ENCODE assay signal across 23 cellular contexts in the genomic region with DNA sequence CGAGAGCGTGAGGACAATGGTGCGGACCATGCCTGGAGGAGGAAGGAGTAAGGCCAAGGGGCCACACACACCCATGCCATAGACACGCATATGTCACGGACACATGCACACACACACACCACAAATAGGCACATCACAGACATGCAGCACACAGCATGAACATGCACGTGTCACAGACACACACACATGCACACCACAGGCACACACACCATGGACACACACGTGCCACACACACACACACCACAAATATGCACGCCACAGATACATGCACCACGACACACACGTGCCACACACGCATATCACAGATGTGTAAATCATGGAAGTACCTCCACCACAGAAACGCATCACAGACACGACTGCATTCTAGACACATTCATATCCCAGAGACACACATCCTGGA. TPM values are rescaled to one million over a fixed set of nuclear protein-coding genes. Genes with fewer than 3 reads are reported as not detected.
A peak's percentile ranks its signal among the peaks of the same experiment; 100 is the strongest.
DNase-seq lines count a peak whose midpoint lies in the region; ATAC-seq, FAIRE-seq and TF ChIP-seq lines count a peak whose summit lies in the region.
"Had no signal": no experiment of that assay in that cellular context is flagged by ENCODE, and none has a peak within 500 bp of the region (broad histone marks: within the 10 kb centered on the region; RNA-seq: fewer than 3 reads in every experiment).

No MANE protein-coding gene starts in this region.

- no peaks in the 10 kb centered on the region for H3K4me1 Mint-ChIP-seq in WTC11
- H3K4me1 Mint-ChIP-seq: CD4-positive, alpha-beta memory T cell; GM23338 had no signal

- H4K91ac ChIP-seq in mesenchymal stem cell (ENCODE audit: low read length), result peak overlapping the region; percentile 5
- no peak overlapping the region for H4K91ac ChIP-seq in trophoblast cell (ENCODE audit: low read depth, low read length)

- H4K8ac ChIP-seq in mesenchymal stem cell (ENCODE audit: low read length), result no peak overlapping the region
- H4K8ac ChIP-seq in trophoblast cell (ENCODE audit: low read depth, low read length), result no peak overlapping the region

- no peak overlapping the region for H3K27ac Mint-ChIP-seq in WTC11
- H3K27ac Mint-ChIP-seq: CD4-positive, alpha-beta memory T cell; GM23338 had no signal

- no peak overlapping the region for H2AK5ac ChIP-seq in mesenchymal stem cell (ENCODE audit: low read length, severe bottlenecking)
- no peak overlapping the region for H2AK5ac ChIP-seq in trophoblast cell (ENCODE audit: low read length)

- H3K36me3 ChIP-seq in bronchial epithelial cell (ENCODE audit: control insufficient read depth, insufficient read depth, low read length) (no peaks in the 10 kb centered on the region), mesenchymal stem cell (ENCODE audit: control insufficient read depth in 1 of 2, insufficient read depth in 2 of 2, low read depth in 1 of 2, low read length in 2 of 2) (no peaks in the 10 kb centered on the region), trophoblast cell (ENCODE audit: control insufficient read depth in 1 of 2, insufficient read depth in 2 of 2, low read length in 2 of 2) (no peaks in the 10 kb centered on the region)

- no peak overlapping the region for H3K18ac ChIP-seq in mesenchymal stem cell (ENCODE audit: low read depth in 1 of 2, low read length in 2 of 2)
- no peak overlapping the region for H3K18ac ChIP-seq in trophoblast cell (ENCODE audit: low read length)

- H3K4me1 ChIP-seq in mesenchymal stem cell (ENCODE audit: control insufficient read depth, insufficient read depth, low read depth, low read length) (no peaks in the 10 kb centered on the region), trophoblast cell (ENCODE audit: control insufficient read depth in 1 of 2, insufficient read depth in 2 of 2, low read length in 2 of 2) (no peaks in the 10 kb centered on the region)

- no peak overlapping the region for H3K4me2 ChIP-seq in mesenchymal stem cell (ENCODE audit: low read length, poor library complexity, severe bottlenecking)
- no peak overlapping the region for H3K4me2 ChIP-seq in trophoblast cell (ENCODE audit: low read length)
- H3K4me2 ChIP-seq: GM23338 had no signal

- H3K23ac ChIP-seq in mesenchymal stem cell (ENCODE audit: low read length in 2 of 2) (no peak overlapping the region), trophoblast cell (ENCODE audit: low read length) (no peak overlapping the region)

- H3K9me3 ChIP-seq in mesenchymal stem cell (ENCODE audit: control insufficient read depth, low read length) (peaks cover 4% of the 10 kb centered on the region), trophoblast cell (ENCODE audit: insufficient read depth, low read depth, low read length) (peaks cover 6% of the 10 kb centered on the region)

- CTCF ChIA-PET in WTC11 (lab: Charles Lee), result no interaction called here

- H3K79me1 ChIP-seq in mesenchymal stem cell (replicated peaks; ENCODE audit: low read length, poor library complexity, severe bottlenecking), result no peaks in the 10 kb centered on the region
- no peaks in the 10 kb centered on the region for H3K79me1 ChIP-seq in trophoblast cell (ENCODE audit: low read length)

- H3K27me3 Mint-ChIP-seq in WTC11 (ENCODE audit: low read depth), result no peaks in the 10 kb centered on the region
- H3K27me3 Mint-ChIP-seq: CD4-positive, alpha-beta memory T cell had no signal

- no peaks in the 10 kb centered on the region for H3K9me3 Mint-ChIP-seq in WTC11
- H3K9me3 Mint-ChIP-seq: CD4-positive, alpha-beta memory T cell; GM23338 had no signal

- H2BK12ac ChIP-seq in mesenchymal stem cell (ENCODE audit: low read length in 2 of 2) (no peak overlapping the region), trophoblast cell (ENCODE audit: low read length) (no peak overlapping the region)

- POLR2A ChIA-PET in WTC11 (lab: Charles Lee), result no interaction called here

- H3K4ac ChIP-seq in mesenchymal stem cell (ENCODE audit: low read depth in 1 of 2, low read length in 2 of 2) (no peak overlapping the region), trophoblast cell (ENCODE audit: low read depth, low read length) (no peak overlapping the region)

- no peak overlapping the region for H2AFZ ChIP-seq in mesenchymal stem cell (ENCODE audit: low read depth, low read length)
- no peak overlapping the region for H2AFZ ChIP-seq in trophoblast cell (ENCODE audit: insufficient read depth, low read length, poor library complexity)
- H2AFZ ChIP-seq: GM23338 had no signal

- TF ChIP-seq CTCF in bronchial epithelial cell (IDR thresholded peaks at IDR 0.05; ENCODE audit: insufficient read depth, low read length, severe bottlenecking) (no peak), WTC11 (IDR thresholded peaks at IDR 0.05) (no peak)

- no peak overlapping the region for H3K9ac ChIP-seq in mesenchymal stem cell (ENCODE audit: low read length)
- no peak overlapping the region for H3K9ac ChIP-seq in trophoblast cell (ENCODE audit: low read length)

- no peak for DNase-seq in HTR-8/SVneo (ENCODE audit: insufficient read length, low spot score)
- DNase-seq in bronchial epithelial cell (ENCODE audit: low read depth), result no peak
- no peak for DNase-seq in mesenchymal stem cell
- no peak for DNase-seq in trophoblast cell
- no peak for DNase-seq in WTC11 (ENCODE audit: low spot score)
- no peak for DNase-seq in NCI-H2029 (lab: John Stamatoyannopoulos, UW)
- DNase-seq in NCI-H146 treated with DMSO at 0.1 percent for 48 hours (lab: John Stamatoyannopoulos, UW; ENCODE audit: unreplicated experiment), result no peak
- DNase-seq: ACHN; AML-193; CD4-positive, alpha-beta memory T cell; DMS153; DMS79; GDM1; H7 had no signal

- H3K4me3 Mint-ChIP-seq in WTC11, result no peak overlapping the region
- H3K4me3 Mint-ChIP-seq: CD4-positive, alpha-beta memory T cell; GM23338 had no signal

- H3K4me3 ChIP-seq in bronchial epithelial cell (ENCODE audit: low read depth, low read length) (no peak overlapping the region), mesenchymal stem cell (ENCODE audit: insufficient read depth in 1 of 2, low read depth in 1 of 2, low read length in 2 of 2) (no peak overlapping the region), trophoblast cell (ENCODE audit: low read depth, low read length) (peak overlapping the region; percentile 51)
- H3K4me3 ChIP-seq: GM23338 had no signal

- H4K12ac ChIP-seq in trophoblast cell (ENCODE audit: low read depth, low read length), result no peak overlapping the region

- H3K14ac ChIP-seq in mesenchymal stem cell (ENCODE audit: low read length in 2 of 2), result no peak overlapping the region
- no peak overlapping the region for H3K14ac ChIP-seq in trophoblast cell (ENCODE audit: low read length)

- peaks cover 25% of the 10 kb centered on the region for H3K36me3 Mint-ChIP-seq in WTC11
- H3K36me3 Mint-ChIP-seq: CD4-positive, alpha-beta memory T cell had no signal

- FAIRE-seq in HTR-8/SVneo (lab: Jason Lieb, UNC) (peak; percentile 94), bronchial epithelial cell (lab: Jason Lieb, UNC) (peak; percentile 94)
- FAIRE-seq: A204.1, GM12892, GM18507 had no signal

- no peak overlapping the region for H2BK15ac ChIP-seq in mesenchymal stem cell (ENCODE audit: low read depth, poor library complexity, severe bottlenecking)

- WGBS in mesenchymal stem cell, result 93% methylated on average over 13 of the region's 13 CpGs
- WGBS in trophoblast cell (ENCODE audit: extremely low coverage, insufficient coverage, insufficient read length), result no CpG with 5 or more reads among the region's 13 CpGs

- H3K27ac ChIP-seq in mesenchymal stem cell (ENCODE audit: low read length, poor library complexity, severe bottlenecking) (no peak overlapping the region), trophoblast cell (ENCODE audit: low read depth, low read length) (no peak overlapping the region)
- H3K27ac ChIP-seq: C4-2B had no signal

- H3K27me3 ChIP-seq in bronchial epithelial cell (ENCODE audit: control insufficient read depth, insufficient read depth, low read length) (no peaks in the 10 kb centered on the region), mesenchymal stem cell (ENCODE audit: control insufficient read depth in 1 of 2, insufficient read depth in 1 of 2, low read length in 2 of 2) (no peaks in the 10 kb centered on the region), trophoblast cell (ENCODE audit: insufficient read depth, low read length) (no peaks in the 10 kb centered on the region)

- H2BK5ac ChIP-seq in mesenchymal stem cell (ENCODE audit: low read depth, low read length, poor library complexity, severe bottlenecking), result no peak overlapping the region
- no peak overlapping the region for H2BK5ac ChIP-seq in trophoblast cell (ENCODE audit: low read depth, low read length, poor library complexity)

- no peak overlapping the region for H2BK120ac ChIP-seq in mesenchymal stem cell (ENCODE audit: low read depth, low read length)
- H2BK120ac ChIP-seq in trophoblast cell (ENCODE audit: insufficient read depth, low read length, poor library complexity), result no peak overlapping the region

- ATAC-seq in WTC11 (no peak), GM21390 (IDR thresholded peaks at IDR 0.05; ENCODE audit: unreplicated experiment) (no peak)
- ATAC-seq: GM23338, HCT116 had no signal

- no peaks in the 10 kb centered on the region for H3K79me2 ChIP-seq in trophoblast cell (ENCODE audit: control insufficient read depth, insufficient read depth, low read length, poor library complexity)

TF ChIP-seq in WTC11, 78 proteins besides CTCF, POLR2A, EP300 and RAD21:
- TF ChIP-seq GRHL2 (CRISPR knock-in tag; IDR thresholded peaks at IDR 0.05; ENCODE audit: insufficient replicate concordance, severe bottlenecking), result no peak
- no peak for TF ChIP-seq EMX1 (CRISPR knock-in tag; IDR thresholded peaks at IDR 0.05)
- no peak for TF ChIP-seq SMAD4 (CRISPR knock-in tag; IDR thresholded peaks at IDR 0.05)
- TF ChIP-seq RELA (CRISPR knock-in tag; IDR thresholded peaks at IDR 0.05; ENCODE audit: borderline replicate concordance), result no peak

RNA-seq across cellular contexts. Expression of a gene that starts 16.7 kb away (rescaled TPM):
- total RNA-seq in bronchial epithelial cell, result under 0.01 TPM in 1 of 2 replicates, not detected in the other
- polyA plus RNA-seq in mesenchymal stem cell (2013, experiment 1 of 2), result not detected
- not detected for polyA plus RNA-seq in mesenchymal stem cell (2013, experiment 2 of 2)
- polyA plus RNA-seq in trophoblast cell (2013), result 0.08 TPM in 2 replicates
- total RNA-seq in WTC11 (2021), result 40.4 to 42.9 TPM (median 40.5 TPM) in 3 replicates
- total RNA-seq: CD4-positive, alpha-beta memory T cell had no signal
- polyA plus RNA-seq: BJ had no signal

RNA-seq across cellular contexts. Expression of a gene that starts 53.0 kb away (rescaled TPM):
- total RNA-seq in bronchial epithelial cell (not detected in 2 replicates), WTC11 (2021) (not detected in 3 replicates)
- not detected for polyA plus RNA-seq in mesenchymal stem cell (2013, experiment 1 of 2)
- not detected for polyA plus RNA-seq in mesenchymal stem cell (2013, experiment 2 of 2)
- not detected in 2 replicates for polyA plus RNA-seq in trophoblast cell (2013)
- total RNA-seq: CD4-positive, alpha-beta memory T cell; Daoy; GM23338; H7 had no signal
- polyA plus RNA-seq: BJ; CD4-positive, alpha-beta memory T cell; GM23338 had no signal

Comparison
In these comparisons a context has a peak if more than half of its experiments do, and no peak if none do; other contexts are left out.
1. RNA of a gene that starts 16.7 kb away (total RNA-seq): 40.4 to 42.9 TPM in WTC11; under 0.01 TPM in bronchial epithelial cell; every median in the first group is over 10 times any median in the second.